In the genomic region with DNA sequence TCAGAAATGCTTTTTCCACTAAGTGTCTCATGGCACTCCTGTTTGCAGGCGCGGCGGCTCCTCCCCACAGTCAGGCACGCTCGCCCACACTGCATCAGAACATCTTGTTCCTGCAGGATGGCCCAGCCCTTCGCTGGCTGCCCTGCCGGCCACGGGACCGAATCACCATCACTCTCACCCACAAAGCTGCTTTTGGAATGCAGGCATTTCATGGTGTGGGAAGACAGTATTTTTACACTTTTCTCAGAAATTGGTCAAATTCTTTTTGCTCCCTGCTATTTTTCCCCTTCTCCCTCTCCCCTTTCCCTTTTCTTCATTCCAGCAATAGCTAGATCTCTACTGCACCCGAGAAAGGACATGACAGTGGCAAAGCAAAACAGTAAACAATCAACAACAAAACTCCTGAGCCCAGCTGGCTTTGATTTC, we compare ENCODE assay signal across 10 cellular contexts.
A peak's percentile ranks its signal among the peaks of the same experiment; 100 is the strongest.
DNase-seq lines count a peak whose midpoint lies in the region; ATAC-seq and TF ChIP-seq lines count a peak whose summit lies in the region.
"Had no signal": no experiment of that assay in that cellular context is flagged by ENCODE, and none has a peak within 500 bp of the region (broad histone marks: within the 10 kb centered on the region; RNA-seq: fewer than 3 reads in every experiment).

No MANE protein-coding gene starts in this region.

- H3K9me3 ChIP-seq in adipocyte (ENCODE audit: control insufficient read depth, low read length) (no peaks in the 10 kb centered on the region), heart left ventricle (no peaks in the 10 kb centered on the region)

- ATAC-seq in heart left ventricle, result peak; percentile 88 to 91 (median 90)
- no peak for ATAC-seq in GM18867 (IDR thresholded peaks at IDR 0.05; ENCODE audit: unreplicated experiment)
- ATAC-seq in GM21825 (IDR thresholded peaks at IDR 0.05; ENCODE audit: unreplicated experiment), result no peak
- ATAC-seq: CD8-positive, alpha-beta T cell had no signal

- no peak for TF ChIP-seq POLR2A in heart left ventricle (IDR thresholded peaks at IDR 0.05)

- H3K4me1 Mint-ChIP-seq in progenitor cell of endocrine pancreas (ENCODE audit: low read depth), result peaks cover 16% of the 10 kb centered on the region

- no peaks in the 10 kb centered on the region for H3K36me3 ChIP-seq in adipocyte (ENCODE audit: control insufficient read depth, insufficient read depth, low read length, severe bottlenecking)
- no peaks in the 10 kb centered on the region for H3K36me3 ChIP-seq in heart left ventricle

- peak overlapping the region in 2 of 12 donors; percentile 15 to 53 for H3K27ac ChIP-seq in heart left ventricle
- H3K27ac ChIP-seq: HL-60 had no signal

- intact Hi-C loops in heart left ventricle (cut with DNase I), result loop anchor here in 1 of 10 donors (5.0 kb wide), 1 partner anchor 176 kb away; the partner anchor contains the start of gene TNS3

- peaks cover 8% of the 10 kb centered on the region for H3K9me3 Mint-ChIP-seq in progenitor cell of endocrine pancreas (ENCODE audit: low read depth)
- H3K9me3 Mint-ChIP-seq: CD8-positive, alpha-beta T cell had no signal

- H3K4me3 ChIP-seq in adipocyte (ENCODE audit: low read length) (peak overlapping the region; percentile 17), heart left ventricle (no peak overlapping the region)

- 77 to 86% (median 80%) methylated on average over 10 of the region's 10 CpGs for WGBS in heart left ventricle, 4 donors

- peak overlapping the region; percentile 63 for H3K27ac Mint-ChIP-seq in progenitor cell of endocrine pancreas
- H3K27ac Mint-ChIP-seq: CD8-positive, alpha-beta T cell had no signal

- peak overlapping the region; percentile 84 for H3K9ac ChIP-seq in adipocyte (ENCODE audit: low read length)

- H3K4me1 ChIP-seq in adipocyte (ENCODE audit: control insufficient read depth, insufficient read depth, low read length), result peaks cover 21% of the 10 kb centered on the region
- H3K4me1 ChIP-seq in heart left ventricle, result peaks cover 0 to 18% (median 0%) of the 10 kb centered on the region in 12 donors

- DNase-seq in AG20443 (ENCODE audit: low spot score) (peak; percentile 96), adipocyte (ENCODE audit: low read depth) (peak; percentile 97), heart left ventricle (peak; percentile 35 to 73 (median 59)), progenitor cell of endocrine pancreas (ENCODE audit: low spot score, unreplicated experiment) (no peak), NCI-H128 (lab: John Stamatoyannopoulos, UW; ENCODE audit: unreplicated experiment) (no peak), NCI-H526 (lab: John Stamatoyannopoulos, UW) (no peak)
- DNase-seq: CD8-positive, alpha-beta T cell had no signal

- no peak overlapping the region for H3K4me3 Mint-ChIP-seq in progenitor cell of endocrine pancreas (ENCODE audit: low read depth)
- H3K4me3 Mint-ChIP-seq: CD8-positive, alpha-beta T cell had no signal

- H3K36me3 Mint-ChIP-seq in progenitor cell of endocrine pancreas (ENCODE audit: insufficient read depth), result no peaks in the 10 kb centered on the region
- H3K36me3 Mint-ChIP-seq: CD8-positive, alpha-beta T cell had no signal

- TF ChIP-seq CTCF in heart left ventricle (IDR thresholded peaks at IDR 0.05) (no peak), progenitor cell of endocrine pancreas (IDR thresholded peaks at IDR 0.05; ENCODE audit: unreplicated experiment) (no peak)

- no peaks in the 10 kb centered on the region for H3K27me3 ChIP-seq in adipocyte (replicated peaks; ENCODE audit: control insufficient read depth, insufficient read depth, low read length)
- no peaks in the 10 kb centered on the region for H3K27me3 ChIP-seq in heart left ventricle

- no peaks in the 10 kb centered on the region for H3K27me3 Mint-ChIP-seq in progenitor cell of endocrine pancreas

Comparison
In these comparisons a context has a peak if more than half of its experiments do, and no peak if none do; other contexts are left out.
1. DNase-seq: peak in AG20443 (single experiment), adipocyte (single experiment) and heart left ventricle (5 of 5); none in progenitor cell of endocrine pancreas (single experiment), NCI-H128 (single experiment) and NCI-H526 (0 of 2).
2. ATAC-seq: peak in heart left ventricle (4 of 4); none in GM18867 (single experiment) and GM21825 (single experiment).